Comparison of ENCODE assay signal across 10 cellular contexts in genomic region chr6:105459049-105459448, GRCh38. TPM values are rescaled to one million over a fixed set of nuclear protein-coding genes. Genes with fewer than 3 reads are reported as not detected.
DNase-seq lines count a peak whose midpoint lies in the region; ATAC-seq and TF ChIP-seq lines count a peak whose summit lies in the region.
"Had no signal": no experiment of that assay in that cellular context is flagged by ENCODE, and none has a peak within 500 bp of the region (broad histone marks: within the 10 kb centered on the region; RNA-seq: fewer than 3 reads in every experiment).

No MANE protein-coding gene starts in this region.

- no peaks in the 10 kb centered on the region for H3K36me3 ChIP-seq in ascending aorta
- H3K36me3 ChIP-seq: lower lobe of right lung, thoracic aorta had no signal

- peaks cover 22% of the 10 kb centered on the region for H3K4me1 ChIP-seq in foreskin keratinocyte
- H3K4me1 ChIP-seq in ascending aorta, result no peaks in the 10 kb centered on the region
- H3K4me1 ChIP-seq: lower lobe of right lung had no signal

- TF ChIP-seq CTCF in foreskin keratinocyte (conservative IDR thresholded peaks at IDR 0.05) (no peak), ascending aorta (IDR thresholded peaks at IDR 0.05) (no peak)

- H3K27ac ChIP-seq in foreskin keratinocyte (peak overlapping the region; percentile 93), caudate nucleus (ENCODE audit: low read depth, low read length) (no peak overlapping the region), ascending aorta (no peak overlapping the region)
- H3K27ac ChIP-seq: lower lobe of right lung, thoracic aorta had no signal

- H3K27me3 ChIP-seq in foreskin keratinocyte (no peaks in the 10 kb centered on the region), ascending aorta (no peaks in the 10 kb centered on the region)

- intact Hi-C loops in ascending aorta (cut with DNase I), result no loop called here

- no peak overlapping the region for H3K4me3 ChIP-seq in ascending aorta
- H3K4me3 ChIP-seq: lower lobe of right lung, thoracic aorta had no signal

- peak; percentile 74 to 77 for DNase-seq in foreskin keratinocyte
- DNase-seq in caudate nucleus (lab: John Stamatoyannopoulos, UW), result no peak
- no peak for DNase-seq in SW 1271 (lab: John Stamatoyannopoulos, UW)
- DNase-seq in H4 (ENCODE audit: low spot score), result no peak
- DNase-seq in ascending aorta (ENCODE audit: low spot score in 2 of 2), result no peak
- DNase-seq: lower lobe of right lung had no signal

- no peaks in the 10 kb centered on the region for H3K9me3 ChIP-seq in ascending aorta
- H3K9me3 ChIP-seq: lower lobe of right lung, thoracic aorta had no signal

- ATAC-seq in GM18511 (IDR thresholded peaks at IDR 0.05; ENCODE audit: unreplicated experiment), result peak; percentile 94
- ATAC-seq in GM21447 (IDR thresholded peaks at IDR 0.05; ENCODE audit: unreplicated experiment), result peak; percentile 92
- ATAC-seq in HG03558 (IDR thresholded peaks at IDR 0.05; ENCODE audit: extremely low read depth, unreplicated experiment), result peak; percentile 93
- ATAC-seq in foreskin keratinocyte, result peak; percentile 90

RNA-seq across cellular contexts. Expression of gene PREP, which starts 56.2 kb away (rescaled TPM):
- total RNA-seq in foreskin keratinocyte, result 51.5 and 61.2 TPM in 2 replicates
- 43.2 and 52.7 TPM in 2 replicates for polyA plus RNA-seq in foreskin keratinocyte
- 10.5 and 12.2 TPM in 2 replicates for total RNA-seq in H4 (2014; rRNA removed; shearing (Covaris generic))
- total RNA-seq in ascending aorta, result 5.1 TPM

Comparison
In these comparisons a context has a peak if more than half of its experiments do, and no peak if none do; other contexts are left out.
1. DNase-seq: peak in foreskin keratinocyte (2 of 2); none in caudate nucleus (0 of 61), SW 1271 (0 of 2), H4 (single experiment) and ascending aorta (0 of 2).
2. Peak in every context shown above with its lines, with median percentiles within 50 percentile points of each other: ATAC-seq.